In the genomic region with DNA sequence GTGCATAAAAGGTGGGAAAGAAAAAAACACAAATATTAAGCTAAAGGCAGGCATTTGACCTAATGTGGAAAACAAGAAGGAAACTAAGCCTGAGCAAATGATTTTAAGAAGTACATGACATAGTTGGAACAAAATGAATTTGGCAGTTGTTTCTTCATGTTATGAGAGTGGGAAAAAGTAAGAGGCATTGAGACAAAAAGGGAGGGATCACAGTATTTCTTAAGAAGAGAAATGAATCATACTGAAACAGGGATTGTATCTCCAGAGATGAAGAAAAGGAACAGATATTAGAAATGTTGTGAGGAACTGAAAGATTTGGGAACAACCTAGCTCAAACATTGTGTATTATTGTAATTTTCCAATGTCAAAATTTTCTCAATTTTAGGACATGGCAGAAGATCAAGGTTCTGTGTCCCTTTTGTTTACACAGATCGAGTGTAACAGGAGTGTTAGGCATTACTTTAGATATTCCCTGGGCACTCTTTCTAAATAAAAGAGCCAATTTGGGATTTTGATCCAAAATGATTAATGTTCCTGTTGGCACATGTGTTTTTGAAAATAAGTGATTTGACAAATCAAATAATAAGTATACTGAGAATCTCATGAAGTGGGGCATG, we compare ENCODE assay signal across 18 cellular contexts.
DNase-seq lines count a peak whose midpoint lies in the region; ATAC-seq, FAIRE-seq and TF ChIP-seq lines count a peak whose summit lies in the region.
"Had no signal": no experiment of that assay in that cellular context is flagged by ENCODE, and none has a peak within 500 bp of the region (broad histone marks: within the 10 kb centered on the region; RNA-seq: fewer than 3 reads in every experiment).

No MANE protein-coding gene starts in this region.

- 67% methylated on average over 1 of the region's 1 CpG for WGBS in GM12878 (ENCODE audit: insufficient coverage, insufficient replicate concordance, low lambda C conversion rate, missing lambda C conversion rate)

- H3K36me3 ChIP-seq in GM12878 (ENCODE audit: control insufficient read depth in 2 of 2, insufficient read depth in 2 of 2, low read length in 1 of 2), result no peaks in the 10 kb centered on the region

- intact Hi-C loops in GM12878 (cut with micrococcal nuclease; ENCODE audit: unreplicated experiment), result no loop called here

- H4K20me1 ChIP-seq in GM12878 (ENCODE audit: control insufficient read depth, insufficient read depth), result no peaks in the 10 kb centered on the region

- ATAC-seq in GM12878, result no peak

- H3K9ac ChIP-seq in GM12878 (ENCODE audit: control insufficient read depth, insufficient read depth, low read length), result no peak overlapping the region

- in situ Hi-C loops in GM12878 (cut with MboI), result no loop called here

- H3K79me2 ChIP-seq in GM12878 (ENCODE audit: control insufficient read depth, insufficient read depth, low read length), result no peaks in the 10 kb centered on the region

- TF ChIP-seq POLR2A in H54 (IDR thresholded peaks at IDR 0.05; ENCODE audit: low read depth, low read length) (no peak), GM12878 (IDR thresholded peaks at IDR 0.05; ENCODE audit: low read depth, low read length) (no peak), erythroblast (IDR thresholded peaks at IDR 0.05; ENCODE audit: low read length) (no peak)

- POLR2A ChIA-PET in GM12878 (lab: Charles Lee), result no interaction called here

- H3K27ac ChIP-seq in GM12878 (ENCODE audit: control insufficient read depth, insufficient read depth), result no peak overlapping the region
- H3K27ac ChIP-seq: C4-2B had no signal

- RAD21 ChIA-PET in GM12878 (lab: Charles Lee; ENCODE audit: unreplicated experiment), result no interaction called here

- no peaks in the 10 kb centered on the region for H3K9me3 ChIP-seq in GM12878 (replicated peaks; ENCODE audit: control insufficient read depth, insufficient read depth, low read length)

- no peaks in the 10 kb centered on the region for H3K4me1 ChIP-seq in GM12878 (ENCODE audit: control insufficient read depth, insufficient read depth, low read length)

- H3K4me3 ChIP-seq in GM12878 (no peak overlapping the region), fibroblast of the aortic adventitia (ENCODE audit: low read depth, low read length) (no peak overlapping the region)
- H3K4me3 ChIP-seq: smooth muscle cell had no signal

- FAIRE-seq in H54 (lab: Jason Lieb, UNC), result peak; percentile 79
- peak; percentile 64 for FAIRE-seq in GM12878 (lab: Jason Lieb, UNC)

- no peak for TF ChIP-seq RAD21 in GM12878 (IDR thresholded peaks at IDR 0.05; ENCODE audit: insufficient read depth, low read depth, low read length)

- H2AFZ ChIP-seq in GM12878 (ENCODE audit: control insufficient read depth, low read depth, low read length), result no peak overlapping the region

- CTCF ChIA-PET in GM12878 (lab: Yijun Ruan, JAX), result no interaction called here

- DNase-seq in H54 (ENCODE audit: insufficient read length, low spot score), result no peak
- DNase-seq in GM12878 (ENCODE audit: low read depth, low spot score), result no peak
- peak; percentile 83 for DNase-seq in fibroblast of the aortic adventitia (ENCODE audit: low read depth)
- peak; percentile 72 for DNase-seq in stromal cell of bone marrow (ENCODE audit: low read depth)
- no peak for DNase-seq in erythroblast (lab: John Stamatoyannopoulos, UW)
- no peak for DNase-seq in NCI-H524 treated with DMSO at 0.1 percent for 48 hours (lab: John Stamatoyannopoulos, UW)
- DNase-seq in NCI-H748 (lab: John Stamatoyannopoulos, UW; ENCODE audit: unreplicated experiment), result no peak
- DNase-seq: activated CD4-positive, alpha-beta T cell treated with anti-CD3 and anti-CD28 coated beads, Interleukin-2, amount 10 ng/mL, durations not matched to agents 24 days and 14 days; activated T-cell treated with anti-CD3 and anti-CD28 coated beads, Interleukin-2, amount 50 U/mL, for 24 hours; dermis blood vessel endothelial cell; midbrain; NCI-H2029 treated with DMSO at 0.1 percent for 48 hours; NCI-H774; occipital lobe; substantia nigra; T-helper 9 cell had no signal

- H3K4me2 ChIP-seq in GM12878 (ENCODE audit: control insufficient read depth, insufficient read depth), result no peak overlapping the region
- H3K4me2 ChIP-seq: smooth muscle cell had no signal

- TF ChIP-seq CTCF in GM12878 (IDR thresholded peaks at IDR 0.05 in 2 of 3, conservative IDR thresholded peaks at IDR 0.05 in 1 of 3; ENCODE audit: control insufficient read depth in 2 of 3, extremely low read depth in 1 of 3, insufficient read depth in 1 of 3, low read depth in 3 of 3, low read length in 3 of 3) (no peak), fibroblast of the aortic adventitia (IDR thresholded peaks at IDR 0.05; ENCODE audit: insufficient read depth, low read length) (no peak)

- BruUV-seq in GM12878 (replicated peaks; lab: Mats Ljungman, UMichigan), result no TSS peak

- TF ChIP-seq EP300 in GM12878 (IDR thresholded peaks at IDR 0.05; ENCODE audit: borderline replicate concordance in 1 of 2, control insufficient read depth in 1 of 2, low read depth in 2 of 2, low read length in 2 of 2), result no peak

- SMC1A ChIA-PET in GM12878 (lab: Charles Lee; ENCODE audit: uncharacterized antibody, unreplicated experiment), result interaction anchor here (0.8 to 1.4 kb wide), 4 partner anchors 10 to 99 kb away, joined by 4 read pairs; a partner anchor contains a TSS

- no peaks in the 10 kb centered on the region for H3K27me3 ChIP-seq in GM12878 (replicated peaks in 1 of 2; ENCODE audit: control insufficient read depth in 2 of 2, insufficient read depth in 2 of 2, low read length in 1 of 2)

TF ChIP-seq in GM12878, 131 proteins besides CTCF, POLR2A, EP300 and RAD21:
- TF ChIP-seq MTA3 (IDR thresholded peaks at IDR 0.05; ENCODE audit: borderline replicate concordance, low read length) (no peak), YBX1 (IDR thresholded peaks at IDR 0.05) (no peak)

Comparison
In these comparisons a context has a peak if more than half of its experiments do, and no peak if none do; other contexts are left out.
1. DNase-seq: peak in fibroblast of the aortic adventitia (single experiment) and stromal cell of bone marrow (single experiment); none in H54 (single experiment), GM12878 (single experiment), erythroblast (0 of 2), NCI-H524 treated with DMSO at 0.1 percent for 48 hours (single experiment) and NCI-H748 (single experiment).